ENCODE assay signal across 23 cellular contexts in the genomic region with DNA sequence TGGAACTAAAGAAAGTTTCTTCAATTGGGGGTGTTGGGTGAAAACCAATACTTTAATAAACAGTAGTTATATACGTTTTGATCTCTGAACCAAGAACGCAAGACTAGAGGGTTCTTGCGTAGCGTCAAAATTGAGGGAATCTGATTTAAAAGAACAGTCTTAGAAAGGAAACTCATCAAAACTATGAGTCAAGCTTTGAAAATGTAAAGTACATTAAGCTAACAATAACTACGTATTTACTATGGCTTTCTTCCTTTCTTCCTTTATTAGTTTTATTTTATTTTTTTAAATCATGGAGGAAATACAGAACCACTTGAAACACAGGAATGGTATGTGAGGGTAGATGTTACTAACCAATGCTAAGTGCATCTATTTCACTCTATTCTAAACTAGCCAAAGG.
"Had no signal": no experiment of that assay in that cellular context is flagged by ENCODE, and none has a peak within 500 bp of the region (broad histone marks: within the 10 kb centered on the region; RNA-seq: fewer than 3 reads in every experiment).

No MANE protein-coding gene starts in this region.

- H3K27ac ChIP-seq: esophagus squamous epithelium, heart left ventricle, ovary, right lobe of liver, spleen, stomach, thoracic aorta had no signal

- H3K4me1 Mint-ChIP-seq: naive thymus-derived CD4-positive, alpha-beta T cell; neural crest cell; stimulated activated naive B cell treated with anti-CD40 and anti-IgM and Interleukin-4, amounts not matched to agents 10 μg/mL and 1 μg/mL and 100 μg/mL, for 72 hours had no signal

- H3K27ac Mint-ChIP-seq: effector memory CD8-positive, alpha-beta T cell; naive thymus-derived CD4-positive, alpha-beta T cell; stimulated activated naive B cell treated with anti-CD40 and anti-IgM and Interleukin-4, amounts not matched to agents 10 μg/mL and 1 μg/mL and 100 μg/mL, for 72 hours; type B pancreatic cell had no signal

- H3K9me3 ChIP-seq: esophagus squamous epithelium, heart left ventricle, ovary, right lobe of liver, spleen, stomach, thoracic aorta had no signal

- H3K36me3 ChIP-seq: esophagus squamous epithelium, heart left ventricle, ovary, right lobe of liver, spleen, stomach, thoracic aorta had no signal

- H3K27me3 Mint-ChIP-seq: effector memory CD8-positive, alpha-beta T cell; naive thymus-derived CD4-positive, alpha-beta T cell; stimulated activated naive B cell treated with anti-CD40 and anti-IgM and Interleukin-4, amounts not matched to agents 10 μg/mL and 1 μg/mL and 100 μg/mL, for 72 hours; type B pancreatic cell had no signal

- H3K27me3 ChIP-seq: esophagus squamous epithelium, heart left ventricle, ovary, spleen, stomach had no signal

- FAIRE-seq: islet of Langerhans, urothelium cell line had no signal

- H3K9me3 Mint-ChIP-seq: effector memory CD8-positive, alpha-beta T cell; neural crest cell; stimulated activated naive B cell treated with anti-CD40 and anti-IgM and Interleukin-4, amounts not matched to agents 10 μg/mL and 1 μg/mL and 100 μg/mL, for 72 hours; type B pancreatic cell had no signal

- H3K4me3 ChIP-seq: esophagus squamous epithelium, heart left ventricle, ovary, right lobe of liver, spleen, stomach, thoracic aorta had no signal

- DNase-seq: central memory CD4-positive, alpha-beta T cell; effector memory CD8-positive, alpha-beta T cell; esophagus squamous epithelium; foreskin melanocyte; heart left ventricle; hippocampal formation; kidney glomerular epithelial cell; mesendoderm; naive thymus-derived CD4-positive, alpha-beta T cell; ovary; right lobe of liver; spleen; stimulated activated CD4-positive, alpha-beta T cell treated with anti-CD3 and anti-CD28 coated beads, Interleukin-15, amount 100 ng/mL, for 24 hours; stimulated activated CD4-positive, alpha-beta T cell treated with anti-CD3 and anti-CD28 coated beads, Interleukin-1b, Interleukin-23, amount 100 ng/mL, for 48 hours; stimulated activated CD4-positive, alpha-beta T cell treated with anti-CD3 and anti-CD28 coated beads, Interleukin-4, amount 100 ng/mL, for 4 hours; stimulated activated naive B cell treated with anti-CD40 and anti-IgM and Interleukin-4, amounts not matched to agents 10 μg/mL and 1 μg/mL and 100 μg/mL, for 72 hours; stomach; substantia nigra had no signal

- H3K36me3 Mint-ChIP-seq: naive thymus-derived CD4-positive, alpha-beta T cell; stimulated activated naive B cell treated with anti-CD40 and anti-IgM and Interleukin-4, amounts not matched to agents 10 μg/mL and 1 μg/mL and 100 μg/mL, for 72 hours; type B pancreatic cell had no signal

- H3K4me3 Mint-ChIP-seq: effector memory CD8-positive, alpha-beta T cell; naive thymus-derived CD4-positive, alpha-beta T cell; neural crest cell; stimulated activated naive B cell treated with anti-CD40 and anti-IgM and Interleukin-4, amounts not matched to agents 10 μg/mL and 1 μg/mL and 100 μg/mL, for 72 hours; type B pancreatic cell had no signal

- H3K4me1 ChIP-seq: esophagus squamous epithelium, heart left ventricle, right lobe of liver, spleen, stomach had no signal
